ENCODE assay signal across 24 cellular contexts in the genomic region with DNA sequence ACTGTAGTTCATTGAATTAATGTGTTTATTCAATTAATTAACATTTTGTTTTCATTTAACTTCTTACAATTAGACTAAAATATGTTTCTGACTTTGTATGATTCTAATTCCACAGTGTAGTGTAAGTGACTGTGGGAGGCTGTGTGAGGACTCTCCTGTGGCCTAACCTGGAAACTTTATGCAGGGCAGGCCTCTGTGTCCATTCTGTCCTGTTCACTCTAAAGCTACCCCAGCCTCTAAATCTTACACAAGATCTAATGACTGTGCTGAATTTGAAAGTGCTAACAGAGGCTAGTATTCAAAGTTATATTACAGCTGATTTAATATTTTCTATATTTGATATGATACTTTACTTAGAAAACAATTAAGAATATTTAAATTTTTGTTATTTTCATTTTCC.
"Had no signal": no experiment of that assay in that cellular context is flagged by ENCODE, and none has a peak within 500 bp of the region (broad histone marks: within the 10 kb centered on the region; RNA-seq: fewer than 3 reads in every experiment).

No MANE protein-coding gene starts in this region.

- H3K36me3 Mint-ChIP-seq: naive thymus-derived CD8-positive, alpha-beta T cell; neural progenitor cell; stimulated activated naive B cell treated with anti-CD40 and anti-IgM and Interleukin-4, amounts not matched to agents 10 μg/mL and 1 μg/mL and 100 μg/mL, for 72 hours had no signal

- ATAC-seq: left cardiac atrium; left lung; lower lobe of right lung; naive thymus-derived CD8-positive, alpha-beta T cell; sciatic nerve; stimulated activated naive B cell treated with anti-CD40 and anti-IgM and Interleukin-4, amounts not matched to agents 10 μg/mL and 1 μg/mL and 100 μg/mL, for 72 hours; stimulated activated naive CD8-positive, alpha-beta T cell treated with anti-CD3 and anti-CD28 coated beads, Interleukin-15, Interleukin-2, amounts not matched to agents 100 U/mL and 50 U/mL, for 24 hours had no signal

- H3K4me3 Mint-ChIP-seq: naive thymus-derived CD8-positive, alpha-beta T cell; nephron progenitor cell; neural progenitor cell; stimulated activated naive B cell treated with anti-CD40 and anti-IgM and Interleukin-4, amounts not matched to agents 10 μg/mL and 1 μg/mL and 100 μg/mL, for 72 hours had no signal

- H3K4me1 Mint-ChIP-seq: naive thymus-derived CD8-positive, alpha-beta T cell; nephron progenitor cell; neural progenitor cell; stimulated activated naive B cell treated with anti-CD40 and anti-IgM and Interleukin-4, amounts not matched to agents 10 μg/mL and 1 μg/mL and 100 μg/mL, for 72 hours had no signal

- DNase-seq: hippocampal formation; kidney glomerular epithelial cell; left cardiac atrium; left lung; lower lobe of right lung; mammary epithelial cell; mesenchymal stem cell; naive thymus-derived CD8-positive, alpha-beta T cell; nephron progenitor cell; ovary; stimulated activated CD4-positive, alpha-beta T cell treated with anti-CD3 and anti-CD28 coated beads, Interleukin-12 subunit alpha, Interleukin-12 subunit beta, amount 100 ng/mL, for 4 hours; stimulated activated CD4-positive, alpha-beta T cell treated with anti-CD3 and anti-CD28 coated beads, Interleukin-15, amount 100 ng/mL, for 24 hours; stimulated activated CD4-positive, alpha-beta T cell treated with anti-CD3 and anti-CD28 coated beads, Interleukin-2, amount 100 ng/mL, for 24 hours; stimulated activated CD4-positive, alpha-beta T cell treated with anti-CD3 and anti-CD28 coated beads, Interleukin-4, amount 100 ng/mL, for 1 hour; stimulated activated naive B cell treated with anti-CD40 and anti-IgM and Interleukin-4, amounts not matched to agents 10 μg/mL and 1 μg/mL and 100 μg/mL, for 72 hours; stimulated activated naive CD8-positive, alpha-beta T cell treated with anti-CD3 and anti-CD28 coated beads, Interleukin-15, Interleukin-2, amounts not matched to agents 100 U/mL and 50 U/mL, for 24 hours; stomach; testis; thyroid gland; transverse colon; upper lobe of left lung had no signal

- H3K9me3 Mint-ChIP-seq: naive thymus-derived CD8-positive, alpha-beta T cell; nephron progenitor cell; neural progenitor cell; stimulated activated naive B cell treated with anti-CD40 and anti-IgM and Interleukin-4, amounts not matched to agents 10 μg/mL and 1 μg/mL and 100 μg/mL, for 72 hours had no signal

- H3K27ac Mint-ChIP-seq: naive thymus-derived CD8-positive, alpha-beta T cell; nephron progenitor cell; neural progenitor cell; progenitor cell of endocrine pancreas; stimulated activated naive B cell treated with anti-CD40 and anti-IgM and Interleukin-4, amounts not matched to agents 10 μg/mL and 1 μg/mL and 100 μg/mL, for 72 hours had no signal

- H3K27me3 Mint-ChIP-seq: naive thymus-derived CD8-positive, alpha-beta T cell; progenitor cell of endocrine pancreas had no signal
